Comparison of ENCODE assay signal across 15 cellular contexts in genomic region chr4:108527729-108528128, GRCh38.
DNase-seq lines count a peak whose midpoint lies in the region; ATAC-seq and TF ChIP-seq lines count a peak whose summit lies in the region.
"Had no signal": no experiment of that assay in that cellular context is flagged by ENCODE, and none has a peak within 500 bp of the region (broad histone marks: within the 10 kb centered on the region; RNA-seq: fewer than 3 reads in every experiment).

No MANE protein-coding gene starts in this region.

- peaks cover 20% of the 10 kb centered on the region for H3K36me3 Mint-ChIP-seq in activated CD4-positive, alpha-beta memory T cell treated with anti-CD3 and anti-CD28 coated beads, Interleukin-2, amount 10 ng/mL, durations not matched to agents 7 days and 5 days (ENCODE audit: low read depth)
- H3K36me3 Mint-ChIP-seq: mesothelial cell of epicardium had no signal

- H3K27ac Mint-ChIP-seq in activated CD4-positive, alpha-beta memory T cell treated with anti-CD3 and anti-CD28 coated beads, Interleukin-2, amount 10 ng/mL, durations not matched to agents 7 days and 5 days: peak overlapping the region; percentile 59
- H3K27ac Mint-ChIP-seq: GM23338, mesothelial cell of epicardium had no signal

- DNase-seq in stimulated activated naive CD4-positive, alpha-beta T cell (lab: John Stamatoyannopoulos, UW): peak in 4 of 6 experiments; percentile 9 to 50 (median 36)
- DNase-seq in stimulated activated naive CD4-positive, alpha-beta T cell treated with Interleukin-2 at 50 U/mL for 16 hours (lab: John Stamatoyannopoulos, UW): no peak
- peak; percentile 43 for DNase-seq in activated CD4-positive, alpha-beta memory T cell treated with anti-CD3 and anti-CD28 coated beads, Interleukin-2, amount 10 ng/mL, durations not matched to agents 7 days and 5 days
- DNase-seq in esophagus squamous epithelium (lab: John Stamatoyannopoulos, UW) (no peak), HT-29 (ENCODE audit: low spot score) (no peak), retina (no peak), NCI-H1694 treated with DMSO at 0.1 percent for 48 hours (lab: John Stamatoyannopoulos, UW) (no peak)
- DNase-seq: NCI-H146, right cardiac atrium, T1000 had no signal

- no peak for TF ChIP-seq CTCF in esophagus squamous epithelium (IDR thresholded peaks at IDR 0.05)

- CTCF ChIA-PET in activated CD4-positive, alpha-beta memory T cell treated with anti-CD3 and anti-CD28 coated beads, Interleukin-2, amount 10 ng/mL, durations not matched to agents 7 days and 5 days (lab: Charles Lee): interaction anchor here (0.6 to 1.4 kb wide), 2 partner anchors 13 to 525 kb away, joined by 3 to 4 read pairs; no protein-coding TSS in a partner anchor

- H3K4me3 ChIP-seq in esophagus squamous epithelium: no peak overlapping the region
- H3K4me3 ChIP-seq: GM23338, hepatocyte had no signal

- peak; percentile 53 for ATAC-seq in HG03432 (IDR thresholded peaks at IDR 0.05; ENCODE audit: unreplicated experiment)
- ATAC-seq: GM23338, right cardiac atrium had no signal

- H3K4me1 Mint-ChIP-seq in activated CD4-positive, alpha-beta memory T cell treated with anti-CD3 and anti-CD28 coated beads, Interleukin-2, amount 10 ng/mL, durations not matched to agents 7 days and 5 days: peaks cover 47% of the 10 kb centered on the region
- H3K4me1 Mint-ChIP-seq: mesothelial cell of epicardium had no signal

- H3K9me3 Mint-ChIP-seq in activated CD4-positive, alpha-beta memory T cell treated with anti-CD3 and anti-CD28 coated beads, Interleukin-2, amount 10 ng/mL, durations not matched to agents 7 days and 5 days: peaks cover 8% of the 10 kb centered on the region
- H3K9me3 Mint-ChIP-seq: GM23338 had no signal

- no peaks in the 10 kb centered on the region for H3K36me3 ChIP-seq in esophagus squamous epithelium

- no peaks in the 10 kb centered on the region for H3K4me1 ChIP-seq in esophagus squamous epithelium

- TF ChIP-seq POLR2A in esophagus squamous epithelium (IDR thresholded peaks at IDR 0.05): no peak

- WGBS in esophagus squamous epithelium, 2 donors: 58 to 66% methylated on average over 2 of the region's 2 CpGs

- H3K9me3 ChIP-seq in esophagus squamous epithelium: no peaks in the 10 kb centered on the region

- no peaks in the 10 kb centered on the region for H3K27me3 ChIP-seq in esophagus squamous epithelium
- H3K27me3 ChIP-seq: hepatocyte had no signal

- H3K27me3 Mint-ChIP-seq in activated CD4-positive, alpha-beta memory T cell treated with anti-CD3 and anti-CD28 coated beads, Interleukin-2, amount 10 ng/mL, durations not matched to agents 7 days and 5 days: no peaks in the 10 kb centered on the region

- H3K27ac ChIP-seq in esophagus squamous epithelium: no peak overlapping the region
- H3K27ac ChIP-seq: C4-2B, hepatocyte had no signal

- POLR2A ChIA-PET in activated CD4-positive, alpha-beta memory T cell treated with anti-CD3 and anti-CD28 coated beads, Interleukin-2, amount 10 ng/mL, durations not matched to agents 7 days and 5 days (lab: Charles Lee): no interaction called here

- intact Hi-C loops in esophagus squamous epithelium (cut with DNase I): no loop called here

- H3K4me3 Mint-ChIP-seq in activated CD4-positive, alpha-beta memory T cell treated with anti-CD3 and anti-CD28 coated beads, Interleukin-2, amount 10 ng/mL, durations not matched to agents 7 days and 5 days: peak overlapping the region; percentile 32
- H3K4me3 Mint-ChIP-seq: GM23338, mesothelial cell of epicardium had no signal

Comparison
In these comparisons a context has a peak if more than half of its experiments do, and no peak if none do; other contexts are left out.
1. DNase-seq: peak in stimulated activated naive CD4-positive, alpha-beta T cell (4 of 6) and activated CD4-positive, alpha-beta memory T cell treated with anti-CD3 and anti-CD28 coated beads, Interleukin-2, amount 10 ng/mL, durations not matched to agents 7 days and 5 days (single experiment); none in stimulated activated naive CD4-positive, alpha-beta T cell treated with Interleukin-2 at 50 U/mL for 16 hours (single experiment), esophagus squamous epithelium (single experiment), HT-29 (single experiment), retina (single experiment) and NCI-H1694 treated with DMSO at 0.1 percent for 48 hours (single experiment).